In the genomic region with DNA sequence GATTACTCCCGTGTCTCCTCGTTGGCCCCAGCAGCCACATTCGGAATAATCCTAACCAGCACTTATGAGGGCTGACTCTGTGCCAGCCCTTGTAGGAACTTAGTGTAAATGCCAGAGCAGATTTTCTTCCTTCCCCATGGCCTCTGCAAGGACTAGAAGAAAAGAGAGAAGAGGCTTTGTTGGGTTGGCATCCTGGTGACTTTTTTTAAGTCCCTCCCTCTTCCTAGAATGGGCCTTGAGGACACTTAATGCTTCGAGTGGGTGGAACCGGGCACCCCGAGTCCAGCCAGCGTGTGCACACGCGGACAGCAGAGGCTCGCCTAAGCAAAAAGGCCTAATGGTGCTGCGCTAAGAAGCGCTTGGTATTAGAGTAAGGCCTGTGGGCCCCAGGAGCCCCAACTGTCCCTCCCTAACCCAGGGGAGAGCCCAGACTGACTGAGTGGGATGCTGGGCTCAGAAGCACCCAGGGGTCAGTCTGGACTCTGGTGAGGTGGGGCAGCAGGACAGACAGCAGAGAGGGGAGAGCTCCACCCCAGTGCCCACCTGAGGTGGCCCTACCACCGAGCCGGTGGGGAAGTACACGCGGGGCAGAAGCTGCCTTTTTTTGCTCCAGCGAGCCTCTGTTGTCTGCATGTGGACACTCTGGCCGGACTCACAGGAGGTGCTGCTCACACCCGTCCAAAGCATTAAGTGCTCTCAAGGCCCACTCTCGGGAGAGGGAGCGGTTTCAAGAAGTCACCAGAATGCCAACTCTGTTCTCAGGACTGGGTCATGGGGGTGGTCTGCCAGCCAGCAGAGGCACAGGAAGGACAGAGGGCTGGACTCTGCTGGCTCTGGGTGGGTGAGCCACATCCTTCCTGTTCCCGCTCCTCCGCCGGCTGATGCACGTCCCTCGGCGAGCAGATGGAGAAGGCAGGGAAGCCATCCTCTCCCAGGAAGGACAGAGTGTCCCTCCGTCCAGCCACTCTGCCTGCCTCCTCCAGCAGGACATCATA, we compare ENCODE assay signal across 2 cellular contexts.
TF ChIP-seq lines count a peak whose summit lies in the region.

No MANE protein-coding gene starts in this region.

TF ChIP-seq in liver, 16 proteins besides CTCF, POLR2A, EP300 and RAD21:
- TF ChIP-seq NR2F2 (IDR thresholded peaks at IDR 0.05) (peak; percentile 46), HNF4G (IDR thresholded peaks at IDR 0.05) (no peak)

TF ChIP-seq in HepG2, 621 proteins besides CTCF, POLR2A, EP300 and RAD21:
- TF ChIP-seq, protein P1, sequence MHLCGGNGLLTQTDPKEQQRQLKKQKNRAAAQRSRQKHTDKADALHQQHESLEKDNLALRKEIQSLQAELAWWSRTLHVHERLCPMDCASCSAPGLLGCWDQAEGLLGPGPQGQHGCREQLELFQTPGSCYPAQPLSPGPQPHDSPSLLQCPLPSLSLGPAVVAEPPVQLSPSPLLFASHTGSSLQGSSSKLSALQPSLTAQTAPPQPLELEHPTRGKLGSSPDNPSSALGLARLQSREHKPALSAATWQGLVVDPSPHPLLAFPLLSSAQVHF (CRISPR knock-in tag; IDR thresholded peaks at IDR 0.05): no peak
- no peak for TF ChIP-seq YEATS2 (CRISPR knock-in tag; IDR thresholded peaks at IDR 0.05; ENCODE audit: borderline replicate concordance)
